Comparison of ENCODE assay signal across 9 cellular contexts in the genomic region with DNA sequence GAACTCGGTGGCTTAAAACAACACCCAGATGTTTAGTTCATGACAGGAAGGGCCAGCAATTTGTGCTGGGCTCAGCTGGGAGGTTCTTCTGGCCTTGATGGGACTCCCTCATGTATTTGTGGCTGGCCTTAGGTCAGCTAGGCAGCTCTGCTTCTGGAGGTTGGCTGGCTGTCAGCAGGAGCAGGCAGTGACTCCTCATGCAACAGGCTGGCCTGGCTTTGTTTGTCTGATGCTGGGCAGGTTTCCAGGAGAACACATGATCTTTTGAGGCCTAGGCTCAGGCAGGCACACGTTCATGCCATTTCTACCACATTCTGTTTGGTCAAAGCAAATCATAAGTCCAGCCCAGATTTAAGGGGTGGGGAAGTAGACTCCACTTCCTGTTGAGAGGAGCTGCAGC.
A peak's percentile ranks its signal among the peaks of the same experiment; 100 is the strongest.
DNase-seq lines count a peak whose midpoint lies in the region; ATAC-seq and TF ChIP-seq lines count a peak whose summit lies in the region.
"Had no signal": no experiment of that assay in that cellular context is flagged by ENCODE, and none has a peak within 500 bp of the region (broad histone marks: within the 10 kb centered on the region; RNA-seq: fewer than 3 reads in every experiment).

No MANE protein-coding gene starts in this region.

- DNase-seq in ELR (ENCODE audit: low read depth) (peak; percentile 32), NCI-H2029 treated with DMSO at 0.1 percent for 48 hours (lab: John Stamatoyannopoulos, UW) (peak; percentile 88), amniotic epithelial cell (ENCODE audit: low read depth) (peak; percentile 12), mesenteric fat pad (ENCODE audit: low spot score) (peak; percentile 53), mesothelial cell of epicardium (ENCODE audit: low spot score in 2 of 2, unreplicated experiment in 2 of 2) (no peak), 8988T (no peak), NCI-H526 (lab: John Stamatoyannopoulos, UW) (no peak)

- no peak for TF ChIP-seq CTCF in mesothelial cell of epicardium (IDR thresholded peaks at IDR 0.05; ENCODE audit: unreplicated experiment)

- no peak for ATAC-seq in HG02642 (IDR thresholded peaks at IDR 0.05; ENCODE audit: poor library complexity, unreplicated experiment)
- ATAC-seq: body of pancreas had no signal

- H3K4me1 Mint-ChIP-seq in mesothelial cell of epicardium: no peaks in the 10 kb centered on the region

- H3K27me3 Mint-ChIP-seq in mesothelial cell of epicardium (ENCODE audit: low read depth): no peaks in the 10 kb centered on the region

- H3K36me3 Mint-ChIP-seq in mesothelial cell of epicardium: peaks cover 14% of the 10 kb centered on the region

- no peak overlapping the region for H3K27ac Mint-ChIP-seq in mesothelial cell of epicardium

- peaks cover 79% of the 10 kb centered on the region for H3K9me3 Mint-ChIP-seq in mesothelial cell of epicardium

- H3K4me3 Mint-ChIP-seq in mesothelial cell of epicardium: no peak overlapping the region

Comparison
In these comparisons a context has a peak if more than half of its experiments do, and no peak if none do; other contexts are left out.
1. DNase-seq: peak in ELR (single experiment), NCI-H2029 treated with DMSO at 0.1 percent for 48 hours (single experiment), amniotic epithelial cell (single experiment) and mesenteric fat pad (single experiment); none in mesothelial cell of epicardium (0 of 2), 8988T (single experiment) and NCI-H526 (0 of 2).